13 cellular contexts compared by ENCODE assay signal in the genomic region with DNA sequence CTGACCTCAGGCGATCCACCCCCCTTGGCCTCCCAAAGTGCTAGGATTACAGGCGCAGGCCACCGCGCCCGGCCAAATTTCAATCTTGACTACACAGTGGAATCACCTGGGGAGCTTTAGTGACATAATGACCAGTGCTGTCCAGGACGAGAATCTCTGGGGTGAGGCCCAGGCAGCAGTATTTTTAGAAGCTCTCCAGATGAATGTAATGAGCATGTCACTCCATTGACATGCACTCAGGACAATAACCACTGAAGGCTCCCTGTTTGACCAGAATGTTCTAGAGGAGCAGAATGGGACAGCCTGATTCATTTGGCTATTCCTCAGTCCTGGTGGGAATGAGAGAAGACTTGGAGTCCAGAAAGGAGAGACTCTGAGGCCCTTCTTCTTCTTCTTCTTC.
"Had no signal": no experiment of that assay in that cellular context is flagged by ENCODE, and none has a peak within 500 bp of the region (broad histone marks: within the 10 kb centered on the region; RNA-seq: fewer than 3 reads in every experiment).

No MANE protein-coding gene starts in this region.

- H3K36me3 Mint-ChIP-seq: activated naive CD8-positive, alpha-beta T cell treated with anti-CD3 and anti-CD28 coated beads for 36 hours had no signal

- H3K9me3 ChIP-seq: ovary, sigmoid colon, uterus had no signal

- H3K27me3 ChIP-seq: hepatocyte, ovary, sigmoid colon, uterus had no signal

- DNase-seq: activated naive CD8-positive, alpha-beta T cell treated with anti-CD3 and anti-CD28 coated beads for 36 hours; erythroblast; mesendoderm; sigmoid colon; stimulated activated CD4-positive, alpha-beta T cell treated with anti-CD3 and anti-CD28 coated beads, Interleukin-12 subunit alpha, Interleukin-12 subunit beta, amount 100 ng/mL, for 4 hours; stimulated activated CD4-positive, alpha-beta T cell treated with anti-CD3 and anti-CD28 coated beads, Interleukin-2, amount 100 ng/mL, for 24 hours; T-helper 9 cell; uterus had no signal

- H3K27me3 Mint-ChIP-seq: activated naive CD8-positive, alpha-beta T cell treated with anti-CD3 and anti-CD28 coated beads for 36 hours had no signal

- H3K36me3 ChIP-seq: ovary, sigmoid colon, uterus had no signal

- H3K27ac Mint-ChIP-seq: activated naive CD8-positive, alpha-beta T cell treated with anti-CD3 and anti-CD28 coated beads for 36 hours; activated T-helper 1 cell treated with anti-CD3 and anti-CD28 coated beads, Interleukin-12 subunit alpha, Interleukin-12 subunit beta, Interleukin-2, Interleukin-4 antibody, amounts not matched to agents 30 ng/mL and 10 ng/mL and 1 ng/mL, durations not matched to agents 14 hours and 24 hours and 36 hours had no signal

- H3K4me3 Mint-ChIP-seq: activated naive CD8-positive, alpha-beta T cell treated with anti-CD3 and anti-CD28 coated beads for 36 hours; activated T-helper 1 cell treated with anti-CD3 and anti-CD28 coated beads, Interleukin-12 subunit alpha, Interleukin-12 subunit beta, Interleukin-2, Interleukin-4 antibody, amounts not matched to agents 30 ng/mL and 10 ng/mL and 1 ng/mL, durations not matched to agents 14 hours and 24 hours and 36 hours; neural crest cell had no signal

- H3K4me1 Mint-ChIP-seq: activated naive CD8-positive, alpha-beta T cell treated with anti-CD3 and anti-CD28 coated beads for 36 hours had no signal

- H3K27ac ChIP-seq: uterus had no signal

- H3K4me3 ChIP-seq: hepatocyte, ovary, sigmoid colon, uterus had no signal

- ATAC-seq: activated CD4-positive, CD25-positive, alpha-beta regulatory T cell treated with anti-CD3 and anti-CD28 coated beads, Interleukin-2, amount 50 U/mL, for 24 hours had no signal

- H3K9me3 Mint-ChIP-seq: activated naive CD8-positive, alpha-beta T cell treated with anti-CD3 and anti-CD28 coated beads for 36 hours; activated T-helper 1 cell treated with anti-CD3 and anti-CD28 coated beads, Interleukin-12 subunit alpha, Interleukin-12 subunit beta, Interleukin-2, Interleukin-4 antibody, amounts not matched to agents 30 ng/mL and 10 ng/mL and 1 ng/mL, durations not matched to agents 14 hours and 24 hours and 36 hours; neural crest cell had no signal
